Comparison of ENCODE assay signal across 2 cellular contexts in the genomic region with DNA sequence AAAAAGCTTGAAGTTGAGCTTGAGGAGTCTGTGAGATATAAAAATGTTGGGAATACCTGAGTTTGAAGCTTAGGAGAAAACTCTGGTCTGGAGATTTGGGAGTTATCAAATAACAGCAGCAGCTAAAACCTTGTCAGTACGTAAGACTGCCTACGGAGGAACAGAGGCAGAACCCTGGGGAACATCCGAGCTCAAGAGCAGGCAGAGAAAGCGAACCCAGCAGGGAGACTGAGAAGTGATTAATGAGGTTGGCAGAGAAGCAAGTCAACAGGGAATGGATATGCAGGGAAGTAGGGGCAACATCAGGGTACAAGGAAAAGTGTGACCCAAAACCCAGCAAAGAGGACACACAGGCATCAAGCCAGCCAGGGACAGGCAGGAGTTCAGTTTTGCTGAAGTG.
TF ChIP-seq lines count a peak whose summit lies in the region.

No MANE protein-coding gene starts in this region.

TF ChIP-seq in WTC11, 78 proteins besides CTCF, POLR2A, EP300 and RAD21 (continued from another document):
- TF ChIP-seq, protein P1, sequence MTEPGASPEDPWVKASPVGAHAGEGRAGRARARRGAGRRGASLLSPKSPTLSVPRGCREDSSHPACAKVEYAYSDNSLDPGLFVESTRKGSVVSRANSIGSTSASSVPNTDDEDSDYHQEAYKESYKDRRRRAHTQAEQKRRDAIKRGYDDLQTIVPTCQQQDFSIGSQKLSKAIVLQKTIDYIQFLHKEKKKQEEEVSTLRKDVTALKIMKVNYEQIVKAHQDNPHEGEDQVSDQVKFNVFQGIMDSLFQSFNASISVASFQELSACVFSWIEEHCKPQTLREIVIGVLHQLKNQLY (CRISPR knock-in tag; IDR thresholded peaks at IDR 0.05), result no peak
- TF ChIP-seq, protein P2, sequence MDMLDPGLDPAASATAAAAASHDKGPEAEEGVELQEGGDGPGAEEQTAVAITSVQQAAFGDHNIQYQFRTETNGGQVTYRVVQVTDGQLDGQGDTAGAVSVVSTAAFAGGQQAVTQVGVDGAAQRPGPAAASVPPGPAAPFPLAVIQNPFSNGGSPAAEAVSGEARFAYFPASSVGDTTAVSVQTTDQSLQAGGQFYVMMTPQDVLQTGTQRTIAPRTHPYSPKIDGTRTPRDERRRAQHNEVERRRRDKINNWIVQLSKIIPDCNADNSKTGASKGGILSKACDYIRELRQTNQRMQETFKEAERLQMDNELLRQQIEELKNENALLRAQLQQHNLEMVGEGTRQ (CRISPR knock-in tag; IDR thresholded peaks at IDR 0.05), result no peak
- TF ChIP-seq, protein P3, sequence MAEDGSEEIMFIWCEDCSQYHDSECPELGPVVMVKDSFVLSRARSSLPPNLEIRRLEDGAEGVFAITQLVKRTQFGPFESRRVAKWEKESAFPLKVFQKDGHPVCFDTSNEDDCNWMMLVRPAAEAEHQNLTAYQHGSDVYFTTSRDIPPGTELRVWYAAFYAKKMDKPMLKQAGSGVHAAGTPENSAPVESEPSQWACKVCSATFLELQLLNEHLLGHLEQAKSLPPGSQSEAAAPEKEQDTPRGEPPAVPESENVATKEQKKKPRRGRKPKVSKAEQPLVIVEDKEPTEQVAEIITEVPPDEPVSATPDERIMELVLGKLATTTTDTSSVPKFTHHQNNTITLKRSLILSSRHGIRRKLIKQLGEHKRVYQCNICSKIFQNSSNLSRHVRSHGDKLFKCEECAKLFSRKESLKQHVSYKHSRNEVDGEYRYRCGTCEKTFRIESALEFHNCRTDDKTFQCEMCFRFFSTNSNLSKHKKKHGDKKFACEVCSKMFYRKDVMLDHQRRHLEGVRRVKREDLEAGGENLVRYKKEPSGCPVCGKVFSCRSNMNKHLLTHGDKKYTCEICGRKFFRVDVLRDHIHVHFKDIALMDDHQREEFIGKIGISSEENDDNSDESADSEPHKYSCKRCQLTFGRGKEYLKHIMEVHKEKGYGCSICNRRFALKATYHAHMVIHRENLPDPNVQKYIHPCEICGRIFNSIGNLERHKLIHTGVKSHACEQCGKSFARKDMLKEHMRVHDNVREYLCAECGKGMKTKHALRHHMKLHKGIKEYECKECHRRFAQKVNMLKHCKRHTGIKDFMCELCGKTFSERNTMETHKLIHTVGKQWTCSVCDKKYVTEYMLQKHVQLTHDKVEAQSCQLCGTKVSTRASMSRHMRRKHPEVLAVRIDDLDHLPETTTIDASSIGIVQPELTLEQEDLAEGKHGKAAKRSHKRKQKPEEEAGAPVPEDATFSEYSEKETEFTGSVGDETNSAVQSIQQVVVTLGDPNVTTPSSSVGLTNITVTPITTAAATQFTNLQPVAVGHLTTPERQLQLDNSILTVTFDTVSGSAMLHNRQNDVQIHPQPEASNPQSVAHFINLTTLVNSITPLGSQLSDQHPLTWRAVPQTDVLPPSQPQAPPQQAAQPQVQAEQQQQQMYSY (CRISPR knock-in tag; IDR thresholded peaks at IDR 0.05), result no peak
- TF ChIP-seq HMGA2 (CRISPR knock-in tag; IDR thresholded peaks at IDR 0.05) (no peak), ATF1 (CRISPR knock-in tag; IDR thresholded peaks at IDR 0.05) (no peak), RORB (CRISPR knock-in tag; IDR thresholded peaks at IDR 0.05) (no peak), CBFB (CRISPR knock-in tag; IDR thresholded peaks at IDR 0.05; ENCODE audit: low read depth) (no peak), CREB1 (CRISPR knock-in tag; IDR thresholded peaks at IDR 0.05) (no peak), ELF4 (CRISPR knock-in tag; IDR thresholded peaks at IDR 0.05; ENCODE audit: low read depth) (no peak), RELA (CRISPR knock-in tag; IDR thresholded peaks at IDR 0.05; ENCODE audit: borderline replicate concordance) (no peak), JAZF1 (CRISPR knock-in tag; IDR thresholded peaks at IDR 0.05) (no peak)
- TF ChIP-seq, protein P4, sequence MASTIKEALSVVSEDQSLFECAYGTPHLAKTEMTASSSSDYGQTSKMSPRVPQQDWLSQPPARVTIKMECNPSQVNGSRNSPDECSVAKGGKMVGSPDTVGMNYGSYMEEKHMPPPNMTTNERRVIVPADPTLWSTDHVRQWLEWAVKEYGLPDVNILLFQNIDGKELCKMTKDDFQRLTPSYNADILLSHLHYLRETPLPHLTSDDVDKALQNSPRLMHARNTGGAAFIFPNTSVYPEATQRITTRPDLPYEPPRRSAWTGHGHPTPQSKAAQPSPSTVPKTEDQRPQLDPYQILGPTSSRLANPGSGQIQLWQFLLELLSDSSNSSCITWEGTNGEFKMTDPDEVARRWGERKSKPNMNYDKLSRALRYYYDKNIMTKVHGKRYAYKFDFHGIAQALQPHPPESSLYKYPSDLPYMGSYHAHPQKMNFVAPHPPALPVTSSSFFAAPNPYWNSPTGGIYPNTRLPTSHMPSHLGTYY (CRISPR knock-in tag; IDR thresholded peaks at IDR 0.05), result no peak
- TF ChIP-seq, protein P5, sequence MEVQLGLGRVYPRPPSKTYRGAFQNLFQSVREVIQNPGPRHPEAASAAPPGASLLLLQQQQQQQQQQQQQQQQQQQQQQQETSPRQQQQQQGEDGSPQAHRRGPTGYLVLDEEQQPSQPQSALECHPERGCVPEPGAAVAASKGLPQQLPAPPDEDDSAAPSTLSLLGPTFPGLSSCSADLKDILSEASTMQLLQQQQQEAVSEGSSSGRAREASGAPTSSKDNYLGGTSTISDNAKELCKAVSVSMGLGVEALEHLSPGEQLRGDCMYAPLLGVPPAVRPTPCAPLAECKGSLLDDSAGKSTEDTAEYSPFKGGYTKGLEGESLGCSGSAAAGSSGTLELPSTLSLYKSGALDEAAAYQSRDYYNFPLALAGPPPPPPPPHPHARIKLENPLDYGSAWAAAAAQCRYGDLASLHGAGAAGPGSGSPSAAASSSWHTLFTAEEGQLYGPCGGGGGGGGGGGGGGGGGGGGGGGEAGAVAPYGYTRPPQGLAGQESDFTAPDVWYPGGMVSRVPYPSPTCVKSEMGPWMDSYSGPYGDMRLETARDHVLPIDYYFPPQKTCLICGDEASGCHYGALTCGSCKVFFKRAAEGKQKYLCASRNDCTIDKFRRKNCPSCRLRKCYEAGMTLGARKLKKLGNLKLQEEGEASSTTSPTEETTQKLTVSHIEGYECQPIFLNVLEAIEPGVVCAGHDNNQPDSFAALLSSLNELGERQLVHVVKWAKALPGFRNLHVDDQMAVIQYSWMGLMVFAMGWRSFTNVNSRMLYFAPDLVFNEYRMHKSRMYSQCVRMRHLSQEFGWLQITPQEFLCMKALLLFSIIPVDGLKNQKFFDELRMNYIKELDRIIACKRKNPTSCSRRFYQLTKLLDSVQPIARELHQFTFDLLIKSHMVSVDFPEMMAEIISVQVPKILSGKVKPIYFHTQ (CRISPR knock-in tag; IDR thresholded peaks at IDR 0.05), result no peak
- TF ChIP-seq, protein P6, sequence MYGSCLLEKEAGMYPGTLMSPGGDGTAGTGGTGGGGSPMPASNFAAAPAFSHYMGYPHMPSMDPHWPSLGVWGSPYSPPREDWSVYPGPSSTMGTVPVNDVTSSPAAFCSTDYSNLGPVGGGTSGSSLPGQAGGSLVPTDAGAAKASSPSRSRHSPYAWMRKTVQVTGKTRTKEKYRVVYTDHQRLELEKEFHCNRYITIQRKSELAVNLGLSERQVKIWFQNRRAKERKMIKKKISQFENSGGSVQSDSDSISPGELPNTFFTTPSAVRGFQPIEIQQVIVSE (CRISPR knock-in tag; IDR thresholded peaks at IDR 0.05; ENCODE audit: borderline replicate concordance), result no peak

TF ChIP-seq in GM23338, 12 proteins besides CTCF, POLR2A, EP300 and RAD21:
- TF ChIP-seq, protein P7, sequence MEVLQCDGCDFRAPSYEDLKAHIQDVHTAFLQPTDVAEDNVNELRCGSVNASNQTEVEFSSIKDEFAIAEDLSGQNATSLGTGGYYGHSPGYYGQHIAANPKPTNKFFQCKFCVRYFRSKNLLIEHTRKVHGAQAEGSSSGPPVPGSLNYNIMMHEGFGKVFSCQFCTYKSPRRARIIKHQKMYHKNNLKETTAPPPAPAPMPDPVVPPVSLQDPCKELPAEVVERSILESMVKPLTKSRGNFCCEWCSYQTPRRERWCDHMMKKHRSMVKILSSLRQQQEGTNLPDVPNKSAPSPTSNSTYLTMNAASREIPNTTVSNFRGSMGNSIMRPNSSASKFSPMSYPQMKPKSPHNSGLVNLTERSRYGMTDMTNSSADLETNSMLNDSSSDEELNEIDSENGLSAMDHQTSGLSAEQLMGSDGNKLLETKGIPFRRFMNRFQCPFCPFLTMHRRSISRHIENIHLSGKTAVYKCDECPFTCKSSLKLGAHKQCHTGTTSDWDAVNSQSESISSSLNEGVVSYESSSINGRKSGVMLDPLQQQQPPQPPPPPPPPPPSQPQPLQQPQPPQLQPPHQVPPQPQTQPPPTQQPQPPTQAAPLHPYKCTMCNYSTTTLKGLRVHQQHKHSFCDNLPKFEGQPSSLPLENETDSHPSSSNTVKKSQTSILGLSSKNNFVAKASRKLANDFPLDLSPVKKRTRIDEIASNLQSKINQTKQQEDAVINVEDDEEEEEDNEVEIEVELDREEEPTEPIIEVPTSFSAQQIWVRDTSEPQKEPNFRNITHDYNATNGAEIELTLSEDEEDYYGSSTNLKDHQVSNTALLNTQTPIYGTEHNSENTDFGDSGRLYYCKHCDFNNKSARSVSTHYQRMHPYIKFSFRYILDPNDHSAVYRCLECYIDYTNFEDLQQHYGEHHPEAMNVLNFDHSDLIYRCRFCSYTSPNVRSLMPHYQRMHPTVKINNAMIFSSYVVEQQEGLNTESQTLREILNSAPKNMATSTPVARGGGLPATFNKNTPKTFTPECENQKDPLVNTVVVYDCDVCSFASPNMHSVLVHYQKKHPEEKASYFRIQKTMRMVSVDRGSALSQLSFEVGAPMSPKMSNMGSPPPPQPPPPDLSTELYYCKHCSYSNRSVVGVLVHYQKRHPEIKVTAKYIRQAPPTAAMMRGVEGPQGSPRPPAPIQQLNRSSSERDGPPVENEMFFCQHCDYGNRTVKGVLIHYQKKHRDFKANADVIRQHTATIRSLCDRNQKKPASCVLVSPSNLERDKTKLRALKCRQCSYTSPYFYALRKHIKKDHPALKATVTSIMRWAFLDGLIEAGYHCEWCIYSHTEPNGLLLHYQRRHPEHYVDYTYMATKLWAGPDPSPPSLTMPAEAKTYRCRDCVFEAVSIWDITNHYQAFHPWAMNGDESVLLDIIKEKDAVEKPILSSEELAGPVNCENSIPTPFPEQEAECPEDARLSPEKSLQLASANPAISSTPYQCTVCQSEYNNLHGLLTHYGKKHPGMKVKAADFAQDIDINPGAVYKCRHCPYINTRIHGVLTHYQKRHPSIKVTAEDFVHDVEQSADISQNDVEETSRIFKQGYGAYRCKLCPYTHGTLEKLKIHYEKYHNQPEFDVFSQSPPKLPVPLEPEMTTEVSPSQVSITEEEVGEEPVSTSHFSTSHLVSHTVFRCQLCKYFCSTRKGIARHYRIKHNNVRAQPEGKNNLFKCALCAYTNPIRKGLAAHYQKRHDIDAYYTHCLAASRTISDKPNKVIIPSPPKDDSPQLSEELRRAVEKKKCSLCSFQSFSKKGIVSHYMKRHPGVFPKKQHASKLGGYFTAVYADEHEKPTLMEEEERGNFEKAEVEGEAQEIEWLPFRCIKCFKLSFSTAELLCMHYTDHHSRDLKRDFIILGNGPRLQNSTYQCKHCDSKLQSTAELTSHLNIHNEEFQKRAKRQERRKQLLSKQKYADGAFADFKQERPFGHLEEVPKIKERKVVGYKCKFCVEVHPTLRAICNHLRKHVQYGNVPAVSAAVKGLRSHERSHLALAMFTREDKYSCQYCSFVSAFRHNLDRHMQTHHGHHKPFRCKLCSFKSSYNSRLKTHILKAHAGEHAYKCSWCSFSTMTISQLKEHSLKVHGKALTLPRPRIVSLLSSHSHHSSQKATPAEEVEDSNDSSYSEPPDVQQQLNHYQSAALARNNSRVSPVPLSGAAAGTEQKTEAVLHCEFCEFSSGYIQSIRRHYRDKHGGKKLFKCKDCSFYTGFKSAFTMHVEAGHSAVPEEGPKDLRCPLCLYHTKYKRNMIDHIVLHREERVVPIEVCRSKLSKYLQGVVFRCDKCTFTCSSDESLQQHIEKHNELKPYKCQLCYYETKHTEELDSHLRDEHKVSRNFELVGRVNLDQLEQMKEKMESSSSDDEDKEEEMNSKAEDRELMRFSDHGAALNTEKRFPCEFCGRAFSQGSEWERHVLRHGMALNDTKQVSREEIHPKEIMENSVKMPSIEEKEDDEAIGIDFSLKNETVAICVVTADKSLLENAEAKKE (CRISPR knock-in tag; IDR thresholded peaks at IDR 0.05), result no peak
- TF ChIP-seq JUNB (IDR thresholded peaks at IDR 0.05; ENCODE audit: unreplicated experiment), result no peak
- no peak for TF ChIP-seq STAT1 (IDR thresholded peaks at IDR 0.05; ENCODE audit: unreplicated experiment)
- TF ChIP-seq POLR2AphosphoS5 (IDR thresholded peaks at IDR 0.05; ENCODE audit: low read depth), result no peak
- no peak for TF ChIP-seq CREB1 (CRISPR knock-in tag; IDR thresholded peaks at IDR 0.05; ENCODE audit: low read depth)
- no peak for TF ChIP-seq ZNF331 (CRISPR knock-in tag; IDR thresholded peaks at IDR 0.05; ENCODE audit: low read depth)
- TF ChIP-seq EZH2phosphoT487 (IDR thresholded peaks at IDR 0.05; ENCODE audit: unreplicated experiment), result no peak
- TF ChIP-seq EZH2 (IDR thresholded peaks at IDR 0.05; ENCODE audit: low read depth, unreplicated experiment), result no peak
- TF ChIP-seq, protein P8, sequence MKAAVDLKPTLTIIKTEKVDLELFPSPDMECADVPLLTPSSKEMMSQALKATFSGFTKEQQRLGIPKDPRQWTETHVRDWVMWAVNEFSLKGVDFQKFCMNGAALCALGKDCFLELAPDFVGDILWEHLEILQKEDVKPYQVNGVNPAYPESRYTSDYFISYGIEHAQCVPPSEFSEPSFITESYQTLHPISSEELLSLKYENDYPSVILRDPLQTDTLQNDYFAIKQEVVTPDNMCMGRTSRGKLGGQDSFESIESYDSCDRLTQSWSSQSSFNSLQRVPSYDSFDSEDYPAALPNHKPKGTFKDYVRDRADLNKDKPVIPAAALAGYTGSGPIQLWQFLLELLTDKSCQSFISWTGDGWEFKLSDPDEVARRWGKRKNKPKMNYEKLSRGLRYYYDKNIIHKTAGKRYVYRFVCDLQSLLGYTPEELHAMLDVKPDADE (IDR thresholded peaks at IDR 0.05), result no peak
- no peak for TF ChIP-seq ZNF114 (CRISPR knock-in tag; IDR thresholded peaks at IDR 0.05)
- TF ChIP-seq, protein P9, sequence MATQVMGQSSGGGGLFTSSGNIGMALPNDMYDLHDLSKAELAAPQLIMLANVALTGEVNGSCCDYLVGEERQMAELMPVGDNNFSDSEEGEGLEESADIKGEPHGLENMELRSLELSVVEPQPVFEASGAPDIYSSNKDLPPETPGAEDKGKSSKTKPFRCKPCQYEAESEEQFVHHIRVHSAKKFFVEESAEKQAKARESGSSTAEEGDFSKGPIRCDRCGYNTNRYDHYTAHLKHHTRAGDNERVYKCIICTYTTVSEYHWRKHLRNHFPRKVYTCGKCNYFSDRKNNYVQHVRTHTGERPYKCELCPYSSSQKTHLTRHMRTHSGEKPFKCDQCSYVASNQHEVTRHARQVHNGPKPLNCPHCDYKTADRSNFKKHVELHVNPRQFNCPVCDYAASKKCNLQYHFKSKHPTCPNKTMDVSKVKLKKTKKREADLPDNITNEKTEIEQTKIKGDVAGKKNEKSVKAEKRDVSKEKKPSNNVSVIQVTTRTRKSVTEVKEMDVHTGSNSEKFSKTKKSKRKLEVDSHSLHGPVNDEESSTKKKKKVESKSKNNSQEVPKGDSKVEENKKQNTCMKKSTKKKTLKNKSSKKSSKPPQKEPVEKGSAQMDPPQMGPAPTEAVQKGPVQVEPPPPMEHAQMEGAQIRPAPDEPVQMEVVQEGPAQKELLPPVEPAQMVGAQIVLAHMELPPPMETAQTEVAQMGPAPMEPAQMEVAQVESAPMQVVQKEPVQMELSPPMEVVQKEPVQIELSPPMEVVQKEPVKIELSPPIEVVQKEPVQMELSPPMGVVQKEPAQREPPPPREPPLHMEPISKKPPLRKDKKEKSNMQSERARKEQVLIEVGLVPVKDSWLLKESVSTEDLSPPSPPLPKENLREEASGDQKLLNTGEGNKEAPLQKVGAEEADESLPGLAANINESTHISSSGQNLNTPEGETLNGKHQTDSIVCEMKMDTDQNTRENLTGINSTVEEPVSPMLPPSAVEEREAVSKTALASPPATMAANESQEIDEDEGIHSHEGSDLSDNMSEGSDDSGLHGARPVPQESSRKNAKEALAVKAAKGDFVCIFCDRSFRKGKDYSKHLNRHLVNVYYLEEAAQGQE (IDR thresholded peaks at IDR 0.05; ENCODE audit: unreplicated experiment), result no peak
- TF ChIP-seq NANOG (IDR thresholded peaks at IDR 0.05; ENCODE audit: borderline replicate concordance), result no peak
